In genomic region chr3:188345223-188345622, GRCh38 we compare ENCODE assay signal across 13 cellular contexts.
A peak's percentile ranks its signal among the peaks of the same experiment; 100 is the strongest.
DNase-seq lines count a peak whose midpoint lies in the region; ATAC-seq and TF ChIP-seq lines count a peak whose summit lies in the region.
"Had no signal": no experiment of that assay in that cellular context is flagged by ENCODE, and none has a peak within 500 bp of the region (broad histone marks: within the 10 kb centered on the region; RNA-seq: fewer than 3 reads in every experiment).

No MANE protein-coding gene starts in this region.

- H2AFZ ChIP-seq in neuronal stem cell (ENCODE audit: low read length): no peak overlapping the region

- H3K79me1 ChIP-seq in neuronal stem cell (ENCODE audit: low read depth, low read length): no peaks in the 10 kb centered on the region

- no peak overlapping the region for H3K18ac ChIP-seq in neuronal stem cell (ENCODE audit: low read length)

- no peak overlapping the region for H3K23ac ChIP-seq in neuronal stem cell (ENCODE audit: low read depth, low read length, poor library complexity)

- no peak for ATAC-seq in activated B cell treated with CpG ODN at 0.5 μM for 24 hours (ENCODE audit: low read depth)
- ATAC-seq in CD4-positive, alpha-beta T cell (ENCODE audit: poor library complexity): no peak
- ATAC-seq: mucosa of descending colon had no signal

- no peak overlapping the region for H3K4me3 ChIP-seq in neuronal stem cell (ENCODE audit: low read length in 2 of 2)
- H3K4me3 ChIP-seq: BLaER1 treated with 17β-estradiol and CSF1 and Interleukin-3, amounts not matched to agents 10 nM and 100 nM; mucosa of descending colon had no signal

- H3K9me3 Mint-ChIP-seq in activated B cell treated with CpG ODN at 0.5 μM for 24 hours: no peaks in the 10 kb centered on the region
- no peaks in the 10 kb centered on the region for H3K9me3 Mint-ChIP-seq in CD4-positive, alpha-beta T cell

- H3K27ac Mint-ChIP-seq in activated B cell treated with CpG ODN at 0.5 μM for 24 hours: peak overlapping the region; percentile 42
- H3K27ac Mint-ChIP-seq in CD4-positive, alpha-beta T cell: no peak overlapping the region

- H3K36me3 Mint-ChIP-seq in activated B cell treated with CpG ODN at 0.5 μM for 24 hours (ENCODE audit: low read depth): no peaks in the 10 kb centered on the region
- peaks cover 18% of the 10 kb centered on the region for H3K36me3 Mint-ChIP-seq in CD4-positive, alpha-beta T cell (ENCODE audit: low read depth)

- no peak overlapping the region for H3K14ac ChIP-seq in neuronal stem cell (ENCODE audit: low read length)

- intact Hi-C loops in activated B cell treated with CpG ODN at 0.5 μM for 24 hours (cut with micrococcal nuclease): no loop called here
- intact Hi-C loops in CD4-positive, alpha-beta T cell (cut with DNase I, micrococcal nuclease): loop anchor here in 1 of 2 experiments (10.0 kb wide), 1 partner anchor 190 kb away; the partner anchor contains the start of gene LPP

- H3K27me3 Mint-ChIP-seq in activated B cell treated with CpG ODN at 0.5 μM for 24 hours: no peaks in the 10 kb centered on the region
- no peaks in the 10 kb centered on the region for H3K27me3 Mint-ChIP-seq in CD4-positive, alpha-beta T cell

- H3K27me3 ChIP-seq in neuronal stem cell (ENCODE audit: control insufficient read depth in 3 of 3, insufficient read depth in 3 of 3, low read depth in 1 of 3, low read length in 3 of 3): no peaks in the 10 kb centered on the region
- no peaks in the 10 kb centered on the region for H3K27me3 ChIP-seq in CD4-positive, alpha-beta T cell (ENCODE audit: control insufficient read depth, insufficient read depth, low read length)
- H3K27me3 ChIP-seq: BLaER1 treated with 17β-estradiol and CSF1 and Interleukin-3, amounts not matched to agents 10 nM and 100 nM had no signal

- no peak overlapping the region for H3K4me3 Mint-ChIP-seq in activated B cell treated with CpG ODN at 0.5 μM for 24 hours
- H3K4me3 Mint-ChIP-seq in CD4-positive, alpha-beta T cell: no peak overlapping the region

- no peaks in the 10 kb centered on the region for H3K36me3 ChIP-seq in neuronal stem cell (replicated peaks in 1 of 2; ENCODE audit: control insufficient read depth in 2 of 2, insufficient read depth in 2 of 2, low read length in 2 of 2)

- no peak overlapping the region for H2BK15ac ChIP-seq in neuronal stem cell (ENCODE audit: low read length)

- POLR2A ChIA-PET in activated B cell treated with CpG ODN at 0.5 μM for 24 hours (lab: Charles Lee): interaction anchor here (1.3 kb wide), 1 partner anchor 564 kb away, joined by 4 read pairs; no protein-coding TSS in a partner anchor
- POLR2A ChIA-PET in CD4-positive, alpha-beta T cell (lab: Charles Lee): no interaction called here

- H3K9ac ChIP-seq in neuronal stem cell (ENCODE audit: low read depth, low read length, poor library complexity): no peak overlapping the region
- H3K9ac ChIP-seq: BLaER1 treated with 17β-estradiol and CSF1 and Interleukin-3, amounts not matched to agents 10 nM and 100 nM had no signal

- H3K4ac ChIP-seq in neuronal stem cell (ENCODE audit: low read length): no peak overlapping the region

- H3K9me3 ChIP-seq in neuronal stem cell (replicated peaks in 1 of 2; ENCODE audit: control insufficient read depth in 2 of 2, insufficient read depth in 1 of 2, low read depth in 1 of 2, low read length in 2 of 2): no peaks in the 10 kb centered on the region
- no peaks in the 10 kb centered on the region for H3K9me3 ChIP-seq in CD4-positive, alpha-beta T cell (ENCODE audit: control insufficient read depth, low read length)
- H3K9me3 ChIP-seq: BLaER1 treated with 17β-estradiol and CSF1 and Interleukin-3, amounts not matched to agents 10 nM and 100 nM; mucosa of descending colon had no signal

- no peak overlapping the region for H2BK120ac ChIP-seq in neuronal stem cell (ENCODE audit: low read depth, low read length)

- no peak overlapping the region for H4K8ac ChIP-seq in neuronal stem cell (ENCODE audit: low read depth, low read length)

- WGBS in neuronal stem cell (ENCODE audit: extremely low coverage in 2 of 2, insufficient read length in 2 of 2, insufficient replicate concordance in 1 of 2), 2 donors: no CpG with 5 or more reads among the region's 5 CpGs

- CTCF ChIA-PET in activated B cell treated with CpG ODN at 0.5 μM for 24 hours (lab: Charles Lee): interaction anchor here (1.0 kb wide), 1 partner anchor 13 kb away, joined by 6 read pairs; no protein-coding TSS in a partner anchor
- CTCF ChIA-PET in CD4-positive, alpha-beta T cell (lab: Charles Lee): interaction anchor here (0.6 to 1.2 kb wide), 2 partner anchors 12 to 77 kb away, joined by 3 to 4 read pairs; no protein-coding TSS in a partner anchor

- no peak overlapping the region for H2BK5ac ChIP-seq in neuronal stem cell (ENCODE audit: low read length)

- H2AK5ac ChIP-seq in neuronal stem cell (ENCODE audit: low read depth, low read length): no peak overlapping the region

- peaks cover 4 to 7% of the 10 kb centered on the region in 2 donors for H3K4me1 ChIP-seq in neuronal stem cell (ENCODE audit: control insufficient read depth in 2 of 2, insufficient read depth in 1 of 2, low read depth in 1 of 2, low read length in 2 of 2)

- H4K91ac ChIP-seq in neuronal stem cell (ENCODE audit: low read depth, low read length, poor library complexity): no peak overlapping the region

- H2BK12ac ChIP-seq in neuronal stem cell (ENCODE audit: low read length): no peak overlapping the region

- peak; percentile 55 for DNase-seq in EH (ENCODE audit: low read depth)
- DNase-seq in activated B cell treated with CpG ODN at 0.5 μM for 24 hours: no peak
- peak; percentile 12 for DNase-seq in fibroblast of the conjunctiva (ENCODE audit: low read depth)
- DNase-seq in pulmonary artery endothelial cell (ENCODE audit: low read depth, low spot score): peak; percentile 83
- DNase-seq in NCI-H2196 treated with DMSO at 0.1 percent for 48 hours (lab: John Stamatoyannopoulos, UW; ENCODE audit: unreplicated experiment): no peak
- DNase-seq in activated CD4-positive, CD25-positive, alpha-beta regulatory T cell treated with anti-CD3 and anti-CD28 coated beads, Interleukin-2, amount 50 U/mL, for 72 hours: no peak
- DNase-seq in neuronal stem cell (ENCODE audit: low spot score): no peak
- no peak for DNase-seq in CD4-positive, alpha-beta T cell
- DNase-seq: activated CD4-positive, alpha-beta T cell treated with anti-CD3 and anti-CD28 coated beads, Interleukin-2, amount 50 U/mL, for 4 hours; mucosa of descending colon; NCI-H1436 treated with DMSO at 0.1 percent for 48 hours; NCI-H82 had no signal

- TF ChIP-seq CTCF in activated B cell treated with CpG ODN at 0.5 μM for 24 hours (IDR thresholded peaks at IDR 0.05): no peak
- TF ChIP-seq CTCF in CD4-positive, alpha-beta T cell (IDR thresholded peaks at IDR 0.05): no peak

- peaks cover 46% of the 10 kb centered on the region for H3K4me1 Mint-ChIP-seq in activated B cell treated with CpG ODN at 0.5 μM for 24 hours
- peaks cover under 1% of the 10 kb centered on the region for H3K4me1 Mint-ChIP-seq in CD4-positive, alpha-beta T cell (ENCODE audit: low read depth)

- no peak overlapping the region for H3K4me2 ChIP-seq in neuronal stem cell (ENCODE audit: insufficient read depth, low read length, poor library complexity, severe bottlenecking)

- no peak overlapping the region for H3K27ac ChIP-seq in neuronal stem cell (replicated peaks; ENCODE audit: low read length)
- no peak overlapping the region for H3K27ac ChIP-seq in CD4-positive, alpha-beta T cell (ENCODE audit: low read depth, low read length)

Comparison
In these comparisons a context has a peak if more than half of its experiments do, and no peak if none do; other contexts are left out.
1. DNase-seq: peak in EH (single experiment), fibroblast of the conjunctiva (single experiment) and pulmonary artery endothelial cell (single experiment); none in activated B cell treated with CpG ODN at 0.5 μM for 24 hours (single experiment), NCI-H2196 treated with DMSO at 0.1 percent for 48 hours (single experiment), activated CD4-positive, CD25-positive, alpha-beta regulatory T cell treated with anti-CD3 and anti-CD28 coated beads, Interleukin-2, amount 50 U/mL, for 72 hours (single experiment), neuronal stem cell (single experiment) and CD4-positive, alpha-beta T cell (0 of 10).